ENCODE assay signal across 27 cellular contexts in the genomic region with DNA sequence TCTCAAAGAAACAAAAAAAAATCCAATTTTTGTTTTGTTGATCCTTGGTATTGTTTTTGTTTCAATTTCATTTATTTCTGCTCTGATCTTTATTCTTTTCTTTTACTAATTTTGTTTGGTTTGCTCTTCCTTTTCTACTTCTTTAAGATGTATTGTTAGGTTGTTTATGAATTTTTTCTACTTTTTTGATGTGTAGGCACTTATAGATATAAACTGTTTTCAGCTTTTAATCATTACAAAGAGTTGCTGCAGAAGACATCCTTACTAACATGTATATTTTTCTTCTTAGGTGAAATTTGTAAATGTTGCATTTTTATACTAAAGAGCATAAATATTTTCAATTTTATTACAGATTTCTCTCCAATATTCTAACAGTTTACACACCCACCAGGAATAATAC.
A peak's percentile ranks its signal among the peaks of the same experiment; 100 is the strongest.
DNase-seq lines count a peak whose midpoint lies in the region; ATAC-seq, FAIRE-seq and TF ChIP-seq lines count a peak whose summit lies in the region.
"Had no signal": no experiment of that assay in that cellular context is flagged by ENCODE, and none has a peak within 500 bp of the region (broad histone marks: within the 10 kb centered on the region; RNA-seq: fewer than 3 reads in every experiment).

No MANE protein-coding gene starts in this region.

- no peaks in the 10 kb centered on the region for H3K79me2 ChIP-seq in MM.1S (ENCODE audit: low read length)

- no peak for TF ChIP-seq CTCF in MM.1S (IDR thresholded peaks at IDR 0.05; ENCODE audit: low read length)

- H3K9me2 ChIP-seq in MM.1S (replicated peaks; ENCODE audit: insufficient read depth, low read length), result no peaks in the 10 kb centered on the region

- no peak overlapping the region for H3K4me2 ChIP-seq in MM.1S (ENCODE audit: low read depth, low read length)
- H3K4me2 ChIP-seq: BLaER1 had no signal

- no peaks in the 10 kb centered on the region for H3F3A ChIP-seq in MM.1S (ENCODE audit: insufficient read depth, low read length)

- H3K9me3 ChIP-seq in MM.1S (replicated peaks; ENCODE audit: insufficient read depth, low read length), result no peaks in the 10 kb centered on the region
- H3K9me3 ChIP-seq: BLaER1 had no signal

- H3K4me3 ChIP-seq in MM.1S (ENCODE audit: low read length), result no peak overlapping the region
- H3K4me3 ChIP-seq: BLaER1 had no signal

- H3K27me3 ChIP-seq in MM.1S (replicated peaks; ENCODE audit: insufficient read depth, low read length), result no peaks in the 10 kb centered on the region
- H3K27me3 ChIP-seq: BLaER1 had no signal

- POLR2A ChIA-PET in activated naive CD8-positive, alpha-beta T cell treated with anti-CD3 and anti-CD28 coated beads, Interleukin-2, amount 10 ng/mL, durations not matched to agents 7 days and 5 days (lab: Charles Lee), result interaction anchor here (0.7 kb wide), 2 partner anchors 85 to 96 kb away, joined by 3 to 6 read pairs; partner anchors contain the start of gene ZCCHC8

- H3K27ac ChIP-seq in MM.1S (ENCODE audit: low read length), result no peak overlapping the region
- H3K27ac ChIP-seq: BLaER1 had no signal

- no peaks in the 10 kb centered on the region for H3K4me1 ChIP-seq in MM.1S (ENCODE audit: low read length)
- H3K4me1 ChIP-seq: BLaER1 had no signal

- no peak for ATAC-seq in activated naive CD8-positive, alpha-beta T cell treated with anti-CD3 and anti-CD28 coated beads, Interleukin-2, amount 10 ng/mL, durations not matched to agents 7 days and 5 days (ENCODE audit: low read depth)
- no peak for ATAC-seq in activated naive CD8-positive, alpha-beta T cell treated with anti-CD3 and anti-CD28 coated beads, Interleukin-2, amount 50 U/mL, for 24 hours

- peaks cover 42% of the 10 kb centered on the region for H3K36me3 Mint-ChIP-seq in T-helper 2 cell treated with Interferon-gamma antibody and Interleukin-4, amounts not matched to agents 5 μg/mL and 100 μg/mL, for 36 hours (ENCODE audit: low read depth)
- H3K36me3 Mint-ChIP-seq in activated naive CD8-positive, alpha-beta T cell treated with anti-CD3 and anti-CD28 coated beads, Interleukin-2, amount 10 ng/mL, durations not matched to agents 7 days and 5 days, result peaks cover 24% of the 10 kb centered on the region
- H3K36me3 Mint-ChIP-seq in activated naive CD8-positive, alpha-beta T cell treated with anti-CD3 and anti-CD28 coated beads, Interleukin-2, amount 50 U/mL, for 24 hours (ENCODE audit: low read depth), result peaks cover 36% of the 10 kb centered on the region

- DNase-seq in T-helper 2 cell treated with Interferon-gamma antibody and Interleukin-4, amounts not matched to agents 5 μg/mL and 100 μg/mL, for 36 hours (ENCODE audit: low spot score), result no peak
- no peak for DNase-seq in T-helper 2 cell
- no peak for DNase-seq in activated naive CD8-positive, alpha-beta T cell treated with anti-CD3 and anti-CD28 coated beads, Interleukin-2, amount 10 ng/mL, durations not matched to agents 7 days and 5 days
- no peak for DNase-seq in activated naive CD8-positive, alpha-beta T cell treated with anti-CD3 and anti-CD28 coated beads, Interleukin-2, amount 50 U/mL, for 24 hours
- no peak for DNase-seq in islet precursor cell
- DNase-seq in MM.1S, result no peak
- DNase-seq in NCI-H510A treated with DMSO at 0.1 percent for 48 hours (lab: John Stamatoyannopoulos, UW), result no peak
- DNase-seq: 8988T; CD4-positive, CD25-positive, alpha-beta regulatory T cell; DMS153; DND-41; HCEC 1CT; Karpas-422; MV-4-11; NCI-H1105; NCI-H1436 treated with DMSO at 0.1 percent for 48 hours; NCI-H187 treated with DMSO at 0.1 percent for 48 hours; NCI-H2107; NCI-H524 treated with DMSO at 0.1 percent for 48 hours; NCI-H774; SIG-M5 had no signal

- H3K4me1 Mint-ChIP-seq in T-helper 2 cell treated with Interferon-gamma antibody and Interleukin-4, amounts not matched to agents 5 μg/mL and 100 μg/mL, for 36 hours (ENCODE audit: low read depth), result peaks cover 8% of the 10 kb centered on the region
- H3K4me1 Mint-ChIP-seq in activated naive CD8-positive, alpha-beta T cell treated with anti-CD3 and anti-CD28 coated beads, Interleukin-2, amount 10 ng/mL, durations not matched to agents 7 days and 5 days, result peaks cover 2% of the 10 kb centered on the region
- peaks cover 2% of the 10 kb centered on the region for H3K4me1 Mint-ChIP-seq in activated naive CD8-positive, alpha-beta T cell treated with anti-CD3 and anti-CD28 coated beads, Interleukin-2, amount 50 U/mL, for 24 hours
- H3K4me1 Mint-ChIP-seq: IgD-negative memory B cell had no signal

- H3K27me3 Mint-ChIP-seq in T-helper 2 cell treated with Interferon-gamma antibody and Interleukin-4, amounts not matched to agents 5 μg/mL and 100 μg/mL, for 36 hours (ENCODE audit: low read depth), result no peaks in the 10 kb centered on the region
- H3K27me3 Mint-ChIP-seq in activated naive CD8-positive, alpha-beta T cell treated with anti-CD3 and anti-CD28 coated beads, Interleukin-2, amount 10 ng/mL, durations not matched to agents 7 days and 5 days, result no peaks in the 10 kb centered on the region
- no peaks in the 10 kb centered on the region for H3K27me3 Mint-ChIP-seq in activated naive CD8-positive, alpha-beta T cell treated with anti-CD3 and anti-CD28 coated beads, Interleukin-2, amount 50 U/mL, for 24 hours
- H3K27me3 Mint-ChIP-seq: CD4-positive, CD25-positive, alpha-beta regulatory T cell; IgD-negative memory B cell had no signal

- no peaks in the 10 kb centered on the region for H4K20me1 ChIP-seq in MM.1S (ENCODE audit: insufficient read depth, low read length)
- H4K20me1 ChIP-seq: BLaER1 had no signal

- no peak overlapping the region for H3K9ac ChIP-seq in MM.1S (ENCODE audit: low read length)
- H3K9ac ChIP-seq: BLaER1 had no signal

- peak; percentile 73 for FAIRE-seq in islet of Langerhans (lab: Jason Lieb, UNC)
- FAIRE-seq: GM19239, H1, RCC 7860 had no signal

- H3K36me3 ChIP-seq in MM.1S (replicated peaks; ENCODE audit: insufficient read depth, low read length), result no peaks in the 10 kb centered on the region

- H2AFZ ChIP-seq in MM.1S (ENCODE audit: low read length), result no peak overlapping the region

- no peak overlapping the region for H3K4me3 Mint-ChIP-seq in T-helper 2 cell treated with Interferon-gamma antibody and Interleukin-4, amounts not matched to agents 5 μg/mL and 100 μg/mL, for 36 hours
- H3K4me3 Mint-ChIP-seq in activated naive CD8-positive, alpha-beta T cell treated with anti-CD3 and anti-CD28 coated beads, Interleukin-2, amount 10 ng/mL, durations not matched to agents 7 days and 5 days, result no peak overlapping the region
- no peak overlapping the region for H3K4me3 Mint-ChIP-seq in activated naive CD8-positive, alpha-beta T cell treated with anti-CD3 and anti-CD28 coated beads, Interleukin-2, amount 50 U/mL, for 24 hours
- H3K4me3 Mint-ChIP-seq: CD4-positive, CD25-positive, alpha-beta regulatory T cell; IgD-negative memory B cell had no signal

- H3K9me3 Mint-ChIP-seq in T-helper 2 cell treated with Interferon-gamma antibody and Interleukin-4, amounts not matched to agents 5 μg/mL and 100 μg/mL, for 36 hours, result no peaks in the 10 kb centered on the region
- no peaks in the 10 kb centered on the region for H3K9me3 Mint-ChIP-seq in activated naive CD8-positive, alpha-beta T cell treated with anti-CD3 and anti-CD28 coated beads, Interleukin-2, amount 10 ng/mL, durations not matched to agents 7 days and 5 days
- H3K9me3 Mint-ChIP-seq in activated naive CD8-positive, alpha-beta T cell treated with anti-CD3 and anti-CD28 coated beads, Interleukin-2, amount 50 U/mL, for 24 hours, result no peaks in the 10 kb centered on the region
- H3K9me3 Mint-ChIP-seq: CD4-positive, CD25-positive, alpha-beta regulatory T cell; IgD-negative memory B cell had no signal

- H3K27ac Mint-ChIP-seq in T-helper 2 cell treated with Interferon-gamma antibody and Interleukin-4, amounts not matched to agents 5 μg/mL and 100 μg/mL, for 36 hours, result peak overlapping the region; percentile 55
- H3K27ac Mint-ChIP-seq in activated naive CD8-positive, alpha-beta T cell treated with anti-CD3 and anti-CD28 coated beads, Interleukin-2, amount 10 ng/mL, durations not matched to agents 7 days and 5 days, result peak overlapping the region; percentile 35
- no peak overlapping the region for H3K27ac Mint-ChIP-seq in activated naive CD8-positive, alpha-beta T cell treated with anti-CD3 and anti-CD28 coated beads, Interleukin-2, amount 50 U/mL, for 24 hours
- H3K27ac Mint-ChIP-seq: CD4-positive, CD25-positive, alpha-beta regulatory T cell; IgD-negative memory B cell had no signal
